Comparison of ENCODE assay signal across 1 cellular context in the genomic region with DNA sequence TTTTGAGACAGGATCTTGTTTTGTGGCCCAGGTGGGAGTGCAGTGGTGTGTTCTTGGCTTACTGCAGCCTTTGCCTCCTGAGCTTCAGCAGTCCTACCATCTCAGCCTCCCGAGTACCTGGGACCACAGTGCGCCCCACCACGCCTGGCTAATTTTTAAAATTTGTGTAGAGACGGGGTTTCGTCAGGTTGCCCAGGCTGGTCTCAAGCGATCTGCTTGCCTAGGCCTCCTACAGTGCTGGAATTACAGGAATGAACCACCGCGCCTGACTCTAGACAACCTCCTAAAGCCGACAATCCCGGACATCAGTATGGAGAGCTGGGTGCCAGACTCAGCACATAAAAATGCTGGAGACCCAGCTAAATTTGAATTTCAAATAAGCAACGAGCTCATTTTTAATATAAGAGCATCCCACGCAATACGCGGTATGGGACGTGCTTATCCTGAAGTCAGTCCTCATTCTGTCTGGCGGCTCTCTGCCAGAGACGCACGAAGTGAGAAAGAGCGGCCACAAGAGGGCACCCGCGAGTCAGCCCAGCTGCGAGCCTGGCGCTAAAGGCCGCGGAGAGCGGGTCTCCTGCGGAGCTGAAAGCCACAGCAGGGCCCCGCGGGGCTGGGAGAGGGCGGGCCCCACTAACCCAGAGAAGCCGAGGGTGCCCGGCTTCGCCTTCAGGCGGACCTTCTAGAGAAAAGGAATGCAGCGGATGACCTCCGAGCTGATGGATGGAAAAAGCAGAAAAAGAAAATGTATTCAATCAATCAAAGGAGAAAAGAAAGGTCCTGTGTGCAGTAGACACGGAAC.
A peak's percentile ranks its signal among the peaks of the same experiment; 100 is the strongest.
TF ChIP-seq lines count a peak whose summit lies in the region.

No MANE protein-coding gene starts in this region.

TF ChIP-seq in WTC11, 78 proteins besides CTCF, POLR2A, EP300 and RAD21 (continued from another document):
- TF ChIP-seq, protein P1, sequence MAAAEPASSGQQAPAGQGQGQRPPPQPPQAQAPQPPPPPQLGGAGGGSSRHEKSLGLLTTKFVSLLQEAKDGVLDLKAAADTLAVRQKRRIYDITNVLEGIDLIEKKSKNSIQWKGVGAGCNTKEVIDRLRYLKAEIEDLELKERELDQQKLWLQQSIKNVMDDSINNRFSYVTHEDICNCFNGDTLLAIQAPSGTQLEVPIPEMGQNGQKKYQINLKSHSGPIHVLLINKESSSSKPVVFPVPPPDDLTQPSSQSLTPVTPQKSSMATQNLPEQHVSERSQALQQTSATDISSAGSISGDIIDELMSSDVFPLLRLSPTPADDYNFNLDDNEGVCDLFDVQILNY (CRISPR knock-in tag; IDR thresholded peaks at IDR 0.05): 0 out of 2 replicates have a peak, but pooled peaks have one; percentile 34
